ENCODE assay signal across 1 cellular context in the genomic region with DNA sequence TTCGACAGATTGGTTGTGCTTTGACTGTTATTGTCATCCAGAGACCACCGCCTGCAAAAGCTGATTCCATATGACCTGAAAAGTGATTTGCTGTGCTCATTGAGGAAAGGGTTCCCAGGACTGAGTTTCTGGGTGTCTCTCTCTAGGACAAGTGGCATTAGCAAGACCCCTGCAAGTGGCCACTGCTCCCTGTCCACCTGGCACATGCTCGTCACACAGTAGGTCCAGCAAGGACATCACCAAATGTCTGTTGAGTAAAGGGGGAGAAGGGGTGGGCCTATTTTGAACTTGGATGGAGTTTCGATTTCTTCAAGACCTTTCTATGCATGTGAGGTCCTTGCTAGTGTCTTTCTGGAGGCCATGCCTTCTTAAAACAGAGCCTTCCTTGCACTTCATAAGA.
TF ChIP-seq lines count a peak whose summit lies in the region.

No MANE protein-coding gene starts in this region.

TF ChIP-seq in IMR-90, 13 proteins besides CTCF, POLR2A, EP300 and RAD21 (continued from another document):
- TF ChIP-seq MAZ (IDR thresholded peaks at IDR 0.05; ENCODE audit: borderline replicate concordance, low read depth, low read length) (no peak), CEBPB (IDR thresholded peaks at IDR 0.05; ENCODE audit: low read depth, low read length) (no peak), MAFK (IDR thresholded peaks at IDR 0.05; ENCODE audit: low read depth, low read length) (no peak), RFX5 (IDR thresholded peaks at IDR 0.05; ENCODE audit: low read depth, low read length) (no peak), FOS (IDR thresholded peaks at IDR 0.05; ENCODE audit: low read depth, low read length) (no peak)
- TF ChIP-seq, protein P1, sequence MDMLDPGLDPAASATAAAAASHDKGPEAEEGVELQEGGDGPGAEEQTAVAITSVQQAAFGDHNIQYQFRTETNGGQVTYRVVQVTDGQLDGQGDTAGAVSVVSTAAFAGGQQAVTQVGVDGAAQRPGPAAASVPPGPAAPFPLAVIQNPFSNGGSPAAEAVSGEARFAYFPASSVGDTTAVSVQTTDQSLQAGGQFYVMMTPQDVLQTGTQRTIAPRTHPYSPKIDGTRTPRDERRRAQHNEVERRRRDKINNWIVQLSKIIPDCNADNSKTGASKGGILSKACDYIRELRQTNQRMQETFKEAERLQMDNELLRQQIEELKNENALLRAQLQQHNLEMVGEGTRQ (IDR thresholded peaks at IDR 0.05; ENCODE audit: low read depth, low read length), result no peak
